In genomic region chr6:73054958-73055357, GRCh38 we compare ENCODE assay signal across 34 cellular contexts.
"Had no signal": no experiment of that assay in that cellular context is flagged by ENCODE, and none has a peak within 500 bp of the region (broad histone marks: within the 10 kb centered on the region; RNA-seq: fewer than 3 reads in every experiment).

No MANE protein-coding gene starts in this region.

- DNase-seq: Karpas-422, Kasumi-1, KBM-7, KG1, MM.1S, MV-4-11, NCI-H1048, NCI-H1092, NCI-H1092 treated with DMSO at 0.1 percent for 48 hours, NCI-H1105 treated with DMSO at 0.1 percent for 48 hours, NCI-H1417, NCI-H1417 treated with DMSO at 0.1 percent for 48 hours, NCI-H1436, NCI-H1436 treated with DMSO at 0.1 percent for 48 hours, NCI-H146, NCI-H1694, NCI-H1694 treated with DMSO at 0.1 percent for 48 hours, NCI-H187, NCI-H187 treated with DMSO at 0.1 percent for 48 hours, NCI-H1930, NCI-H2029, NCI-H2029 treated with DMSO at 0.1 percent for 48 hours, NCI-H2081, NCI-H2081 treated with DMSO at 0.1 percent for 48 hours, NCI-H2107, NCI-H2171, NCI-H2171 treated with DMSO at 0.1 percent for 48 hours, NCI-H2227 treated with DMSO at 0.1 percent for 48 hours, NCI-H226, NCI-H345, NCI-H446, NCI-H446 treated with DMSO at 0.1 percent for 48 hours had no signal

- H3K9ac ChIP-seq: KMS-11 had no signal

- H3K4me3 ChIP-seq: MG63 had no signal

- H3K27me3 ChIP-seq: MG63 had no signal

- H3K4me2 ChIP-seq: KMS-11 had no signal

- H3K27ac ChIP-seq: KMS-11 had no signal
